ENCODE assay signal across 22 cellular contexts in genomic region chr2:208978966-208979365, GRCh38.
DNase-seq lines count a peak whose midpoint lies in the region; ATAC-seq, FAIRE-seq and TF ChIP-seq lines count a peak whose summit lies in the region.
"Had no signal": no experiment of that assay in that cellular context is flagged by ENCODE, and none has a peak within 500 bp of the region (broad histone marks: within the 10 kb centered on the region; RNA-seq: fewer than 3 reads in every experiment).

No MANE protein-coding gene starts in this region.

- no peak overlapping the region for H2BK20ac ChIP-seq in H9 (ENCODE audit: low read depth, low read length, poor library complexity, severe bottlenecking)

- H3K4me1 Mint-ChIP-seq in H9 = no peaks in the 10 kb centered on the region
- H3K4me1 Mint-ChIP-seq: CD4-positive, alpha-beta memory T cell had no signal

- H3K79me2 ChIP-seq in keratinocyte (ENCODE audit: control insufficient read depth, insufficient read depth, low read length) = no peaks in the 10 kb centered on the region
- H3K79me2 ChIP-seq in H9 (ENCODE audit: insufficient read depth, low read length) = no peaks in the 10 kb centered on the region

- H4K91ac ChIP-seq in H9 (ENCODE audit: insufficient read length, low read depth, low read length) = no peak overlapping the region

- H3K9me3 Mint-ChIP-seq in H9 = no peaks in the 10 kb centered on the region

- TF ChIP-seq CTCF in epithelial cell of esophagus (IDR thresholded peaks at IDR 0.05; ENCODE audit: insufficient read depth, low read depth, low read length, missing control alignments) (no peak), keratinocyte (optimal IDR thresholded peaks at IDR 0.05 in 1 of 3, IDR thresholded peaks at IDR 0.05 in 1 of 3, conservative IDR thresholded peaks at IDR 0.05 in 1 of 3; ENCODE audit: extremely low read depth in 1 of 3, insufficient read depth in 2 of 3, low read length in 3 of 3) (no peak), H9 (conservative IDR thresholded peaks at IDR 0.05) (no peak), GM13976 (IDR thresholded peaks at IDR 0.05; ENCODE audit: borderline replicate concordance, control extremely low read depth, extremely low read depth, insufficient read depth, missing control alignments) (no peak)

- no peak overlapping the region for H3K27ac Mint-ChIP-seq in H9
- H3K27ac Mint-ChIP-seq: CD4-positive, alpha-beta memory T cell had no signal

- no peak overlapping the region for H2BK12ac ChIP-seq in H9 (ENCODE audit: insufficient read length, low read depth, low read length)

- no peak overlapping the region for H3K56ac ChIP-seq in H9 (ENCODE audit: insufficient read length, low read depth, low read length)

- intact Hi-C loops in left ventricle myocardium superior (cut with micrococcal nuclease) = no loop called here

- H2BK120ac ChIP-seq in H9 (ENCODE audit: low read depth, low read length, poor library complexity, severe bottlenecking) = no peak overlapping the region

- H3K4ac ChIP-seq in H9 (ENCODE audit: low read depth, low read length) = no peak overlapping the region

- H3K9ac ChIP-seq in SK-N-MC (ENCODE audit: insufficient read length) (no peak overlapping the region), keratinocyte (ENCODE audit: control insufficient read depth, extremely low read depth, insufficient read depth, low read length) (no peak overlapping the region), H9 (ENCODE audit: extremely low read depth, insufficient read length, low read length) (no peak overlapping the region)
- H3K9ac ChIP-seq: GM23248 had no signal

- no peaks in the 10 kb centered on the region for H3K36me3 Mint-ChIP-seq in H9 (ENCODE audit: insufficient read depth in 1 of 3, low read depth in 3 of 3)
- H3K36me3 Mint-ChIP-seq: CD4-positive, alpha-beta memory T cell had no signal

- no peak overlapping the region for H2AK5ac ChIP-seq in H9 (ENCODE audit: insufficient read length, low read length)

- H3K27me3 Mint-ChIP-seq in H9 (ENCODE audit: low read depth) = no peaks in the 10 kb centered on the region
- H3K27me3 Mint-ChIP-seq: CD4-positive, alpha-beta memory T cell had no signal

- H3K4me1 ChIP-seq in keratinocyte (ENCODE audit: control insufficient read depth, extremely low read depth, insufficient read depth, low read length) (peaks cover 16% of the 10 kb centered on the region), H9 (ENCODE audit: insufficient read depth, low read length) (no peaks in the 10 kb centered on the region)
- H3K4me1 ChIP-seq: A549 had no signal

- no peaks in the 10 kb centered on the region for H3K9me3 ChIP-seq in SK-N-MC (ENCODE audit: low read depth, low read length)
- H3K9me3 ChIP-seq in keratinocyte (ENCODE audit: control insufficient read depth, low read depth, low read length) = no peaks in the 10 kb centered on the region
- H3K9me3 ChIP-seq in H9 (ENCODE audit: control insufficient read depth, low read depth, low read length) = no peaks in the 10 kb centered on the region
- H3K9me3 ChIP-seq: A549 had no signal

- no peaks in the 10 kb centered on the region for H3K79me1 ChIP-seq in H9 (ENCODE audit: insufficient read depth, low read depth, low read length, poor library complexity, severe bottlenecking)

- H3K4me3 ChIP-seq in SK-N-MC (peak overlapping the region; percentile 50), epithelial cell of esophagus (ENCODE audit: low read length) (no peak overlapping the region), keratinocyte (ENCODE audit: control insufficient read depth in 2 of 3, extremely low read depth in 1 of 3, insufficient read depth in 2 of 3, low read depth in 1 of 3, low read length in 3 of 3) (no peak overlapping the region)
- H3K4me3 ChIP-seq: A549, GM23248 had no signal

- FAIRE-seq in keratinocyte (lab: Jason Lieb, UNC) = peak; percentile 76
- FAIRE-seq: A549, GM12891, GM19239, H1 had no signal

- H3T11ph ChIP-seq in H9 (ENCODE audit: low read length) = no peak overlapping the region

- H3K27me3 ChIP-seq in keratinocyte (ENCODE audit: control insufficient read depth, extremely low read depth, insufficient read depth, low read length) (no peaks in the 10 kb centered on the region), H9 (ENCODE audit: insufficient read depth, low read length) (no peaks in the 10 kb centered on the region)

- H4K5ac ChIP-seq in H9 (ENCODE audit: insufficient read length, low read depth, low read length) = no peak overlapping the region

- no peak overlapping the region for H3K23ac ChIP-seq in H9 (ENCODE audit: insufficient read length, low read depth, low read length)

- no peaks in the 10 kb centered on the region for H4K20me1 ChIP-seq in keratinocyte (ENCODE audit: control insufficient read depth, extremely low read depth, insufficient read depth, low read length)
- no peaks in the 10 kb centered on the region for H4K20me1 ChIP-seq in H9 (ENCODE audit: control insufficient read depth, insufficient read depth, insufficient read length)

- H3K4me2 ChIP-seq in keratinocyte (ENCODE audit: control insufficient read depth, extremely low read depth, insufficient read depth, low read depth, low read length) = no peak overlapping the region
- no peak overlapping the region for H3K4me2 ChIP-seq in H9 (ENCODE audit: insufficient read depth, insufficient read length, low read length)
- H3K4me2 ChIP-seq: A549 had no signal

- H3K18ac ChIP-seq in H9 (ENCODE audit: insufficient read length, low read depth, low read length) = no peak overlapping the region

- in situ Hi-C loops in GM13976 (cut with MboI; ENCODE audit: low sequenced_read_pairs, unreplicated experiment) = no loop called here

- no peak overlapping the region for H2AFZ ChIP-seq in keratinocyte (ENCODE audit: control insufficient read depth, low read length)
- H2AFZ ChIP-seq in H9 (ENCODE audit: low read length) = no peak overlapping the region
- H2AFZ ChIP-seq: GM23248 had no signal

- H3K36me3 ChIP-seq in SK-N-MC (ENCODE audit: insufficient read depth, low read length) = no peaks in the 10 kb centered on the region
- no peaks in the 10 kb centered on the region for H3K36me3 ChIP-seq in keratinocyte (ENCODE audit: control insufficient read depth in 2 of 2, extremely low read depth in 1 of 2, insufficient read depth in 2 of 2, low read length in 2 of 2)

- DNase-seq in HS-5 (ENCODE audit: low read depth) (peak; percentile 80), SK-N-MC (ENCODE audit: low read depth, low spot score) (peak; percentile 80), epithelial cell of esophagus (ENCODE audit: low read depth) (peak; percentile 3), keratinocyte (ENCODE audit: low read depth, low spot score) (no peak), left ventricle myocardium superior (no peak), H9 (no peak), GM13976 (ENCODE audit: low spot score) (no peak)
- DNase-seq: 8988T; C1 segment of cervical spinal cord; Calu3; CD4-positive, alpha-beta memory T cell; COR-L47; DMS79 treated with DMSO at 0.1 percent for 48 hours; GF-D8; GM23248; H7 had no signal

- no peak overlapping the region for H4K8ac ChIP-seq in H9 (replicated peaks; ENCODE audit: insufficient read length, low read depth, low read length)

- no peak overlapping the region for H3K14ac ChIP-seq in H9 (ENCODE audit: insufficient read depth, low read length)

- no peak overlapping the region for H3K4me3 Mint-ChIP-seq in H9
- H3K4me3 Mint-ChIP-seq: CD4-positive, alpha-beta memory T cell had no signal

- peak overlapping the region; percentile 97 for H3K27ac ChIP-seq in SK-N-MC
- no peak overlapping the region for H3K27ac ChIP-seq in keratinocyte (ENCODE audit: control insufficient read depth, insufficient read depth, low read length)
- H3K27ac ChIP-seq in H9 (ENCODE audit: insufficient read length, low read depth, low read length) = no peak overlapping the region
- H3K27ac ChIP-seq: A549, GM23248 had no signal

- dilution Hi-C loops in keratinocyte (cut with MboI; ENCODE audit: extremely low pct_ligation_motif_present, low sequenced_read_pairs) = no loop called here

- no peak overlapping the region for H2BK15ac ChIP-seq in H9 (ENCODE audit: low read depth, low read length)

- no peak overlapping the region for H2BK5ac ChIP-seq in H9 (ENCODE audit: insufficient read length, low read length)

- no peaks in the 10 kb centered on the region for H3K9me1 ChIP-seq in keratinocyte (ENCODE audit: control insufficient read depth, extremely low read depth, insufficient read depth, low read length)

- no peaks in the 10 kb centered on the region for H3K23me2 ChIP-seq in H9 (ENCODE audit: insufficient read length, low read depth, low read length, poor library complexity, severe bottlenecking)

- ATAC-seq in left ventricle myocardium superior = no peak
- no peak for ATAC-seq in GM18868 (IDR thresholded peaks at IDR 0.05; ENCODE audit: unreplicated experiment)
- ATAC-seq: A549, HCT116 had no signal

Comparison
In these comparisons a context has a peak if more than half of its experiments do, and no peak if none do; other contexts are left out.
1. DNase-seq: peak in HS-5 (single experiment), SK-N-MC (single experiment) and epithelial cell of esophagus (single experiment); none in keratinocyte (single experiment), left ventricle myocardium superior (single experiment), H9 (single experiment) and GM13976 (single experiment).